Comparison of ENCODE assay signal across 8 cellular contexts in the genomic region with DNA sequence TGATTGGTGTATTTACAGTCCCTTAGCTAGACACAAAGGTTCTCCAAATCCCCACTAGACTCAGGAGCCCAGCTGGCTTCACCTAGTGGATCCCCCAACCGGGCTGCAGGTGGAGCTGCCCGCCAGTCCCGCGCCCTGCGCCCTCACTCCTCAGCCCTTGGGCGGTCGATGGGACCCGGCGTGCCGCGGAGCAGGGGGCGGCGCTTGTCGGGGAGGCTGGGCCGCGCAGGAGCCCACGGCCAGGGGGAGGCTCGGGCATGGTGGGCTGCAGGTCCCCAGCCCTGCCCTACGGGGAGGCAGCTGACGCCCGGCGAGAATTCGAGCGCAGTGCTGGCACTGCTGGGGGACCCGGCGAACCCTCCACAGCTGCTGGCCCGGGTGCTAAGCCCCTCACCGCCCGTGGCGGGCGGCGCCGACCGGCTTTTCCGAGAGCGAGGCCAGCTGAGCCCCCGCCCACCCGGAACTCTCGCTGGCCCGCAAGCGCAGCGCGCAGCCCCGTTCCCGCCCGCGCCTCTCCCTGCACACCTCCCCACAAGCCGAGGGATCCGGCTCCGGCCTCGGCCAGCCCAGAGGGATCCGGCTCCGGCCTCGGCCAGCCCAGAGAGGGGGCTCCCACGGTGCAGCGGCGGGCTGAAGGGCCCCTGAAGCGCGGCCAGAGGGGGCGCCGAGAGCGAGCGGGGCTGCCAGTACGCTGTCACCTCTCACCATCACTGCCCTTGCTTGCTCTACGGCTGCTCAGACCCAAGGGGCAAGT. TPM values are rescaled to one million over a fixed set of nuclear protein-coding genes. Genes with fewer than 3 reads are reported as not detected.
DNase-seq lines count a peak whose midpoint lies in the region; ATAC-seq and TF ChIP-seq lines count a peak whose summit lies in the region.

No MANE protein-coding gene starts in this region.

- no peak overlapping the region for H3K9ac ChIP-seq in neural progenitor cell

- CTCF ChIA-PET in CD4-positive, alpha-beta T cell (lab: Charles Lee), result no interaction called here

- peak overlapping the region; percentile 48 for H3K4me3 ChIP-seq in neural progenitor cell

- H3K27me3 Mint-ChIP-seq in CD4-positive, alpha-beta T cell, result peaks cover 63% of the 10 kb centered on the region
- H3K27me3 Mint-ChIP-seq in effector memory CD8-positive, alpha-beta T cell, result peaks cover 58 to 86% of the 10 kb centered on the region in 2 donors
- H3K27me3 Mint-ChIP-seq in neural progenitor cell (ENCODE audit: insufficient read depth, low read depth), result peaks cover 20% of the 10 kb centered on the region

- peak in 1 of 10 experiments; percentile 16 for DNase-seq in CD4-positive, alpha-beta T cell
- DNase-seq in NCI-H2171 treated with DMSO at 0.1 percent for 48 hours (lab: John Stamatoyannopoulos, UW) (peak; percentile 73), neural progenitor cell (ENCODE audit: low spot score) (peak; percentile 83), MV-4-11 (lab: John Stamatoyannopoulos, UW) (no peak)
- peak in 1 of 3 experiments; percentile 5 for DNase-seq in effector memory CD8-positive, alpha-beta T cell

- H3K36me3 Mint-ChIP-seq in CD4-positive, alpha-beta T cell (ENCODE audit: low read depth), result no peaks in the 10 kb centered on the region
- peaks cover 8% of the 10 kb centered on the region for H3K36me3 Mint-ChIP-seq in effector memory CD8-positive, alpha-beta T cell (ENCODE audit: insufficient read depth)
- H3K36me3 Mint-ChIP-seq in neural progenitor cell, result no peaks in the 10 kb centered on the region

- no peaks in the 10 kb centered on the region for H3K9me3 Mint-ChIP-seq in CD4-positive, alpha-beta T cell
- H3K9me3 Mint-ChIP-seq in effector memory CD8-positive, alpha-beta T cell, result no peaks in the 10 kb centered on the region
- H3K9me3 Mint-ChIP-seq in neural progenitor cell, result peaks cover 11% of the 10 kb centered on the region

- peak overlapping the region; percentile 72 for H2AFZ ChIP-seq in neural progenitor cell (replicated peaks)

- H3K27me3 ChIP-seq in CD4-positive, alpha-beta T cell (ENCODE audit: control insufficient read depth, insufficient read depth, low read length), result peaks cover 32% of the 10 kb centered on the region
- peaks cover 39% of the 10 kb centered on the region for H3K27me3 ChIP-seq in neural progenitor cell

- H3K79me2 ChIP-seq in neural progenitor cell (ENCODE audit: low read depth), result no peaks in the 10 kb centered on the region

- H3K9me3 ChIP-seq in CD4-positive, alpha-beta T cell (ENCODE audit: control insufficient read depth, low read length), result no peaks in the 10 kb centered on the region
- no peaks in the 10 kb centered on the region for H3K9me3 ChIP-seq in neural progenitor cell (ENCODE audit: low read depth)

- H3K4me1 ChIP-seq in neural progenitor cell, result no peaks in the 10 kb centered on the region

- intact Hi-C loops in CD4-positive, alpha-beta T cell (cut with DNase I, micrococcal nuclease), result no loop called here

- H3K27ac ChIP-seq in CD4-positive, alpha-beta T cell (ENCODE audit: low read depth, low read length), result no peak overlapping the region
- no peak overlapping the region for H3K27ac ChIP-seq in neural progenitor cell

- POLR2A ChIA-PET in CD4-positive, alpha-beta T cell (lab: Charles Lee), result no interaction called here

- H3F3A ChIP-seq in neural progenitor cell (ENCODE audit: low read depth), result peaks cover 20% of the 10 kb centered on the region

- H3K27ac Mint-ChIP-seq in CD4-positive, alpha-beta T cell, result no peak overlapping the region
- no peak overlapping the region for H3K27ac Mint-ChIP-seq in effector memory CD8-positive, alpha-beta T cell
- no peak overlapping the region for H3K27ac Mint-ChIP-seq in neural progenitor cell

- H3K4me1 Mint-ChIP-seq in CD4-positive, alpha-beta T cell (ENCODE audit: low read depth), result peaks cover 7% of the 10 kb centered on the region
- H3K4me1 Mint-ChIP-seq in effector memory CD8-positive, alpha-beta T cell (ENCODE audit: low read depth in 2 of 2), result peaks cover 2 to 5% of the 10 kb centered on the region in 2 donors
- peaks cover 21% of the 10 kb centered on the region for H3K4me1 Mint-ChIP-seq in neural progenitor cell

- peak overlapping the region; percentile 80 for H3K4me2 ChIP-seq in neural progenitor cell

- H3K36me3 ChIP-seq in neural progenitor cell, result no peaks in the 10 kb centered on the region

- TF ChIP-seq CTCF in CD4-positive, alpha-beta T cell (IDR thresholded peaks at IDR 0.05), result no peak
- TF ChIP-seq CTCF in neural progenitor cell (IDR thresholded peaks at IDR 0.05), result peak; percentile 36

- ATAC-seq in CD4-positive, alpha-beta T cell (ENCODE audit: poor library complexity), result peak; percentile 41
- peak; percentile 62 for ATAC-seq in effector memory CD8-positive, alpha-beta T cell (replicated peaks)
- ATAC-seq in GM21390 (IDR thresholded peaks at IDR 0.05; ENCODE audit: unreplicated experiment), result no peak
- no peak for ATAC-seq in GM21423 (IDR thresholded peaks at IDR 0.05; ENCODE audit: unreplicated experiment)
- ATAC-seq in GM19351 (IDR thresholded peaks at IDR 0.05; ENCODE audit: unreplicated experiment), result no peak

- H4K20me1 ChIP-seq in neural progenitor cell (ENCODE audit: low read depth), result no peaks in the 10 kb centered on the region

- H3K4me3 Mint-ChIP-seq in CD4-positive, alpha-beta T cell, result peak overlapping the region; percentile 77
- H3K4me3 Mint-ChIP-seq in effector memory CD8-positive, alpha-beta T cell, result peak overlapping the region; percentile 46 to 53
- H3K4me3 Mint-ChIP-seq in neural progenitor cell, result peak overlapping the region; percentile 83

RNA-seq across cellular contexts. Expression of a gene that starts 39.4 kb away (rescaled TPM):
- total RNA-seq in CD4-positive, alpha-beta T cell, result 1 to 10 TPM; 1.3 to 1.7 TPM
- 8.8 and 28.4 TPM in 2 replicates for total RNA-seq in neural progenitor cell (ENCODE audit: low replicate concordance)

Comparison
In these comparisons a context has a peak if more than half of its experiments do, and no peak if none do; other contexts are left out.
1. ATAC-seq: peak in CD4-positive, alpha-beta T cell (single experiment) and effector memory CD8-positive, alpha-beta T cell (single experiment); none in GM21390 (single experiment), GM21423 (single experiment) and GM19351 (single experiment).
2. Peak in every context shown above with its lines, with median percentiles within 50 percentile points of each other: H3K4me3 Mint-ChIP-seq.